8 cellular contexts compared by ENCODE assay signal in genomic region chr2:105746177-105747080, GRCh38. TPM values are rescaled to one million over a fixed set of nuclear protein-coding genes. Genes with fewer than 3 reads are reported as not detected.
DNase-seq lines count a peak whose midpoint lies in the region; ATAC-seq, FAIRE-seq and TF ChIP-seq lines count a peak whose summit lies in the region.

No MANE protein-coding gene starts in this region.

- intact Hi-C loops in lower lobe of right lung (cut with DNase I), result no loop called here

- 91% methylated on average over 23 of the region's 23 CpGs for WGBS in A549 (ENCODE audit: missing lambda C conversion rate)

- no peak for TF ChIP-seq RAD21 in A549 (conservative IDR thresholded peaks at IDR 0.05 in 1 of 2, IDR thresholded peaks at IDR 0.05 in 1 of 2)

- DNase-seq in A549 (ENCODE audit: low read depth in 1 of 2, low spot score in 1 of 2), result no peak
- DNase-seq in GM19238 (ENCODE audit: insufficient read length, low spot score), result peak; percentile 65
- DNase-seq in caudate nucleus (lab: John Stamatoyannopoulos, UW), result peak in 4 of 61 donors; percentile 19 to 51 (median 30)
- DNase-seq in lower lobe of right lung, result peak; percentile 89
- peak; percentile 66 for DNase-seq in stimulated activated CD8-positive, alpha-beta memory T cell treated with anti-CD3 and anti-CD28 coated beads, Interleukin-15, amount 100 ng/mL, for 1 hour (ENCODE audit: low read depth)
- no peak for DNase-seq in ACHN

- H3K27ac ChIP-seq in A549, result peak overlapping the region in 1 of 2 experiments; percentile 99; a peak in 2 of 6 replicates
- H3K27ac ChIP-seq in caudate nucleus (ENCODE audit: low read depth, low read length), result peak overlapping the region; percentile 13
- H3K27ac ChIP-seq in lower lobe of right lung, result peak overlapping the region; percentile 90

- H3K27me3 ChIP-seq in lower lobe of right lung (ENCODE audit: low read depth), result no peaks in the 10 kb centered on the region

- TF ChIP-seq POLR2A in A549 (IDR thresholded peaks at IDR 0.05; ENCODE audit: low read length), result no peak

- peak overlapping the region; percentile 57 for H3K4me3 ChIP-seq in A549
- H3K4me3 ChIP-seq in WI38 (ENCODE audit: low read depth, low read length), result peak overlapping the region; percentile 73
- peak overlapping the region; percentile 92 for H3K4me3 ChIP-seq in lower lobe of right lung

- peaks cover 11% of the 10 kb centered on the region; the same call in 2 of the 3 replicates for H3K4me1 ChIP-seq in A549
- peaks cover 53% of the 10 kb centered on the region for H3K4me1 ChIP-seq in lower lobe of right lung

- in situ Hi-C loops in ACHN (cut with HindIII; ENCODE audit: low pct_ligation_motif_present, low pct_unique_long_range_greater_than_20kb, low sequenced_read_pairs), result no loop called here

- no peak for TF ChIP-seq CTCF in A549 (IDR thresholded peaks at IDR 0.05)
- no peak for TF ChIP-seq CTCF in WI38 (IDR thresholded peaks at IDR 0.05; ENCODE audit: low read depth, low read length)
- no peak for TF ChIP-seq CTCF in lower lobe of right lung (IDR thresholded peaks at IDR 0.05)

- H3K9me3 ChIP-seq in A549, result no peaks in the 10 kb centered on the region
- H3K9me3 ChIP-seq in lower lobe of right lung, result no peaks in the 10 kb centered on the region

- H3K4me2 ChIP-seq in A549, result peak overlapping the region; percentile 86

- no peak for ATAC-seq in A549
- ATAC-seq in HG03432 (IDR thresholded peaks at IDR 0.05; ENCODE audit: unreplicated experiment), result peak; percentile 48
- peak; percentile 48 to 76 for ATAC-seq in lower lobe of right lung

- CTCF ChIA-PET in A549 (lab: Yijun Ruan, JAX), result interaction anchor here (0.6 to 1.6 kb wide), 4 partner anchors 9 to 29 kb away, joined by 3 to 4 read pairs (median 4); no protein-coding TSS in a partner anchor

- POLR2A ChIA-PET in A549 (lab: Yijun Ruan, JAX), result no interaction called here

- TF ChIP-seq EP300 in A549 (IDR thresholded peaks at IDR 0.05), result no peak

- H3K36me3 ChIP-seq in lower lobe of right lung, result no peaks in the 10 kb centered on the region

- FAIRE-seq in A549 (lab: Jason Lieb, UNC), result no peak

TF ChIP-seq in A549, 52 proteins besides CTCF, POLR2A, EP300 and RAD21:
- TF ChIP-seq HEYL (CRISPR knock-in tag; IDR thresholded peaks at IDR 0.05) (no peak), RARB (CRISPR knock-in tag; IDR thresholded peaks at IDR 0.05) (no peak), NR3C1 (IDR thresholded peaks at IDR 0.05) (no peak), POLR2AphosphoS2 (conservative IDR thresholded peaks at IDR 0.05; ENCODE audit: low read length) (no peak), NFE2L2 (conservative IDR thresholded peaks at IDR 0.05; ENCODE audit: low read length) (no peak), ZNF302 (CRISPR knock-in tag; IDR thresholded peaks at IDR 0.05) (no peak), TP53 (CRISPR knock-in tag; IDR thresholded peaks at IDR 0.05) (no peak), MYC (IDR thresholded peaks at IDR 0.05; ENCODE audit: borderline replicate concordance, low read length) (no peak), ATOH8 (CRISPR knock-in tag; IDR thresholded peaks at IDR 0.05; ENCODE audit: low read depth) (no peak), RNF2 (IDR thresholded peaks at IDR 0.05; ENCODE audit: borderline replicate concordance, low read depth) (no peak), FOXS1 (CRISPR knock-in tag; IDR thresholded peaks at IDR 0.05) (no peak), RFX5 (IDR thresholded peaks at IDR 0.05) (no peak), MAX (IDR thresholded peaks at IDR 0.05) (no peak), EHMT2 (IDR thresholded peaks at IDR 0.05; ENCODE audit: low read depth) (no peak), SMC3 (IDR thresholded peaks at IDR 0.05) (no peak)

RNA-seq across cellular contexts. Expression of gene NCK2, which starts 1.7 kb away (rescaled TPM):
- polyA plus RNA-seq in A549 (2011; rRNA removed) (14.0 and 17.8 TPM in 2 replicates), A549 (2017; fragmentation: RNase III; extraction: RNeasy Plus Mini Kit Qiagen cat#74134 plus additional on column Dnase treatment) (16.4 to 17.3 TPM (median 17.1 TPM) in 3 replicates)
- polyA plus RNA-seq in A549 (2012; cell fraction: cytosol; rRNA removed), result 33.5 and 33.8 TPM in 2 replicates
- polyA plus RNA-seq in A549 (2012; cell fraction: nucleus; rRNA removed), result 10.7 and 14.0 TPM in 2 replicates
- polyA minus RNA-seq in A549 (2011; rRNA and poly(A)+ RNA removed), result 10.6 and 15.4 TPM in 2 replicates
- 36.7 TPM for total RNA-seq in lower lobe of right lung

Comparison
In these comparisons a context has a peak if more than half of its experiments do, and no peak if none do; other contexts are left out.
1. ATAC-seq: peak in HG03432 (single experiment) and lower lobe of right lung (2 of 2); none in A549 (0 of 2).
2. DNase-seq: peak in GM19238 (single experiment), lower lobe of right lung (single experiment) and stimulated activated CD8-positive, alpha-beta memory T cell treated with anti-CD3 and anti-CD28 coated beads, Interleukin-15, amount 100 ng/mL, for 1 hour (single experiment); none in A549 (0 of 2) and ACHN (single experiment).
3. Peak in every context shown above with its lines, with median percentiles within 50 percentile points of each other: H3K4me3 ChIP-seq.